Comparison of ENCODE assay signal across 14 cellular contexts in genomic region chr5:162990856-162991497, GRCh38.
DNase-seq lines count a peak whose midpoint lies in the region; ATAC-seq lines count a peak whose summit lies in the region.
"Had no signal": no experiment of that assay in that cellular context is flagged by ENCODE, and none has a peak within 500 bp of the region (broad histone marks: within the 10 kb centered on the region; RNA-seq: fewer than 3 reads in every experiment).

No MANE protein-coding gene starts in this region.

- ATAC-seq in GM18861 (IDR thresholded peaks at IDR 0.05; ENCODE audit: unreplicated experiment) (peak; percentile 91), GM21423 (IDR thresholded peaks at IDR 0.05; ENCODE audit: unreplicated experiment) (peak; percentile 78), HG02973 (IDR thresholded peaks at IDR 0.05; ENCODE audit: unreplicated experiment) (peak; percentile 76), HG03571 (IDR thresholded peaks at IDR 0.05; ENCODE audit: unreplicated experiment) (peak; percentile 88), Right ventricle myocardium inferior (no peak)
- ATAC-seq: stimulated activated naive CD8-positive, alpha-beta T cell treated with anti-CD3 and anti-CD28 coated beads, Interleukin-15, Interleukin-2, amounts not matched to agents 100 U/mL and 50 U/mL, for 24 hours had no signal

- intact Hi-C loops in Right ventricle myocardium inferior (cut with DNase I): no loop called here

- DNase-seq in Right ventricle myocardium inferior (ENCODE audit: missing footprints) (no peak), NCI-H1417 (lab: John Stamatoyannopoulos, UW) (no peak), NCI-H2029 treated with DMSO at 0.1 percent for 48 hours (lab: John Stamatoyannopoulos, UW) (no peak), NCI-H146 (lab: John Stamatoyannopoulos, UW) (no peak)
- DNase-seq: activated effector memory CD4-positive, alpha-beta T cell treated with Interleukin-2 at 50 U/mL for 16 hours; BE2C; islet precursor cell; NCI-H2171 treated with DMSO at 0.1 percent for 48 hours; stimulated activated CD4-positive, alpha-beta T cell treated with anti-CD3 and anti-CD28 coated beads, Interleukin-2, amount 100 ng/mL, for 48 hours; stimulated activated naive CD8-positive, alpha-beta T cell treated with anti-CD3 and anti-CD28 coated beads, Interleukin-15, Interleukin-2, amounts not matched to agents 100 U/mL and 50 U/mL, for 24 hours had no signal
